Comparison of ENCODE assay signal across 12 cellular contexts in genomic region chr18:23650963-23651927, GRCh38. TPM values are rescaled to one million over a fixed set of nuclear protein-coding genes. Genes with fewer than 3 reads are reported as not detected.
DNase-seq lines count a peak whose midpoint lies in the region; ATAC-seq, FAIRE-seq and TF ChIP-seq lines count a peak whose summit lies in the region.
"Had no signal": no experiment of that assay in that cellular context is flagged by ENCODE, and none has a peak within 500 bp of the region (broad histone marks: within the 10 kb centered on the region; RNA-seq: fewer than 3 reads in every experiment).

No MANE protein-coding gene starts in this region.

- CTCF ChIA-PET in A549 (lab: Yijun Ruan, JAX) = interaction anchor here (0.9 to 5.3 kb wide), 5 partner anchors 10 to 63 kb away, joined by 3 to 28 read pairs (median 3); partner anchors contain the start of gene LAMA3

- H3K79me2 ChIP-seq in astrocyte (ENCODE audit: insufficient read depth, low read length) (no peaks in the 10 kb centered on the region), keratinocyte (ENCODE audit: control insufficient read depth, insufficient read depth, low read length) (no peaks in the 10 kb centered on the region)

- dilution Hi-C loops in keratinocyte (cut with MboI; ENCODE audit: extremely low pct_ligation_motif_present, low sequenced_read_pairs) = no loop called here

- no peaks in the 10 kb centered on the region for H3K36me3 Mint-ChIP-seq in astrocyte (ENCODE audit: low read depth, unreplicated experiment)
- H3K36me3 Mint-ChIP-seq in activated T-cell treated with anti-CD3 and anti-CD28 coated beads, Interleukin-2, amount 50 U/mL, for 4 hours (ENCODE audit: insufficient read depth) = no peaks in the 10 kb centered on the region

- H2AFZ ChIP-seq in astrocyte (ENCODE audit: low read depth, low read length) = no peak overlapping the region
- H2AFZ ChIP-seq in keratinocyte (ENCODE audit: control insufficient read depth, low read length) = no peak overlapping the region

- peak; percentile 18 to 43; a peak in 2 of 5 replicates for TF ChIP-seq EP300 in A549 (IDR thresholded peaks at IDR 0.05)

- no peak; a peak in 1 of 5 replicates for TF ChIP-seq RAD21 in A549 (conservative IDR thresholded peaks at IDR 0.05 in 1 of 2, IDR thresholded peaks at IDR 0.05 in 1 of 2)

- WGBS in A549 (ENCODE audit: missing lambda C conversion rate) = 48% methylated on average over 6 of the region's 6 CpGs

- ATAC-seq in A549 = peak; percentile 88 to 96
- ATAC-seq in activated T-cell treated with anti-CD3 and anti-CD28 coated beads, Interleukin-2, amount 50 U/mL, for 4 hours = no peak
- ATAC-seq in HG02938 (IDR thresholded peaks at IDR 0.05; ENCODE audit: unreplicated experiment) = no peak
- no peak for ATAC-seq in HG03025 (IDR thresholded peaks at IDR 0.05; ENCODE audit: low FRiP score, unreplicated experiment)

- no peak overlapping the region for H3K4me3 ChIP-seq in A549
- H3K4me3 ChIP-seq in astrocyte (ENCODE audit: insufficient read depth, low read depth, low read length) = no peak overlapping the region
- H3K4me3 ChIP-seq in keratinocyte (ENCODE audit: control insufficient read depth in 2 of 3, extremely low read depth in 1 of 3, insufficient read depth in 2 of 3, low read depth in 1 of 3, low read length in 3 of 3) = no peak overlapping the region
- H3K4me3 ChIP-seq: uterus had no signal

- H3K27me3 ChIP-seq in astrocyte (ENCODE audit: insufficient read depth, low read length) (peaks cover 6% of the 10 kb centered on the region), keratinocyte (ENCODE audit: control insufficient read depth, extremely low read depth, insufficient read depth, low read length) (no peaks in the 10 kb centered on the region)
- H3K27me3 ChIP-seq: uterus had no signal

- no peak for TF ChIP-seq CTCF in A549 (IDR thresholded peaks at IDR 0.05)
- no peak for TF ChIP-seq CTCF in astrocyte (IDR thresholded peaks at IDR 0.05; ENCODE audit: insufficient read depth, low read depth, low read length)
- no peak for TF ChIP-seq CTCF in keratinocyte (optimal IDR thresholded peaks at IDR 0.05 in 1 of 3, IDR thresholded peaks at IDR 0.05 in 1 of 3, conservative IDR thresholded peaks at IDR 0.05 in 1 of 3; ENCODE audit: extremely low read depth in 1 of 3, insufficient read depth in 2 of 3, low read length in 3 of 3)

- H3K4me1 Mint-ChIP-seq in astrocyte (ENCODE audit: low read depth, unreplicated experiment) = peaks cover 9% of the 10 kb centered on the region
- H3K4me1 Mint-ChIP-seq in activated T-cell treated with anti-CD3 and anti-CD28 coated beads, Interleukin-2, amount 50 U/mL, for 4 hours (ENCODE audit: low read depth) = no peaks in the 10 kb centered on the region

- H3K9ac ChIP-seq in astrocyte (ENCODE audit: low read length) (no peak overlapping the region), keratinocyte (ENCODE audit: control insufficient read depth, extremely low read depth, insufficient read depth, low read length) (no peak overlapping the region)

- H3K36me3 ChIP-seq in astrocyte (ENCODE audit: insufficient read depth, low read length) = no peaks in the 10 kb centered on the region
- H3K36me3 ChIP-seq in keratinocyte (ENCODE audit: control insufficient read depth in 2 of 2, extremely low read depth in 1 of 2, insufficient read depth in 2 of 2, low read length in 2 of 2) = no peaks in the 10 kb centered on the region
- H3K36me3 ChIP-seq: uterus had no signal

- FAIRE-seq in A549 (lab: Jason Lieb, UNC) = no peak
- peak; percentile 17 for FAIRE-seq in astrocyte (lab: Jason Lieb, UNC)
- peak; percentile 64 for FAIRE-seq in keratinocyte (lab: Jason Lieb, UNC)
- FAIRE-seq: endometrium had no signal

- H3K4me2 ChIP-seq in A549 (peak overlapping the region; percentile 63), astrocyte (ENCODE audit: low read length) (peak overlapping the region; percentile 34), keratinocyte (ENCODE audit: control insufficient read depth, extremely low read depth, insufficient read depth, low read depth, low read length) (no peak overlapping the region)

- H3K4me3 Mint-ChIP-seq in astrocyte (ENCODE audit: unreplicated experiment) = no peak overlapping the region
- H3K4me3 Mint-ChIP-seq in activated T-cell treated with anti-CD3 and anti-CD28 coated beads, Interleukin-2, amount 50 U/mL, for 4 hours = no peak overlapping the region

- H3K9me3 Mint-ChIP-seq in astrocyte (ENCODE audit: unreplicated experiment) = peaks cover 2% of the 10 kb centered on the region
- H3K9me3 Mint-ChIP-seq in activated T-cell treated with anti-CD3 and anti-CD28 coated beads, Interleukin-2, amount 50 U/mL, for 4 hours = no peaks in the 10 kb centered on the region

- H3K27ac ChIP-seq in A549 = peak overlapping the region; percentile 57 to 83
- H3K27ac ChIP-seq in astrocyte (ENCODE audit: low read depth, low read length) = no peak overlapping the region
- H3K27ac ChIP-seq in keratinocyte (ENCODE audit: control insufficient read depth, insufficient read depth, low read length) = no peak overlapping the region
- H3K27ac ChIP-seq: C4-2B had no signal

- POLR2A ChIA-PET in A549 (lab: Yijun Ruan, JAX) = interaction anchor here (0.7 to 1.2 kb wide), 2 partner anchors 12 to 22 kb away, joined by 3 read pairs; no protein-coding TSS in a partner anchor

- peaks cover 34% of the 10 kb centered on the region for H3K27me3 Mint-ChIP-seq in astrocyte (ENCODE audit: low read depth, unreplicated experiment)
- H3K27me3 Mint-ChIP-seq in activated T-cell treated with anti-CD3 and anti-CD28 coated beads, Interleukin-2, amount 50 U/mL, for 4 hours (ENCODE audit: low read depth) = peaks cover 5% of the 10 kb centered on the region

- DNase-seq in A549 (ENCODE audit: low read depth in 1 of 2, low spot score in 1 of 2) (peak; percentile 51 to 56), HPDE6-E6E7 (ENCODE audit: extremely low spot score) (peak; percentile 90), astrocyte (ENCODE audit: low read depth) (peak; percentile 86), keratinocyte (ENCODE audit: low read depth, low spot score) (no peak), germinal center (ENCODE audit: low spot score) (no peak)
- no peak for DNase-seq in activated T-cell treated with anti-CD3 and anti-CD28 coated beads, Interleukin-2, amount 50 U/mL, for 4 hours
- DNase-seq: NCI-H524 treated with DMSO at 0.1 percent for 48 hours had no signal

- TF ChIP-seq POLR2A in A549 (IDR thresholded peaks at IDR 0.05; ENCODE audit: low read length) = no peak

- H3K4me1 ChIP-seq in A549 = peaks cover 43% of the 10 kb centered on the region
- peaks cover 4% of the 10 kb centered on the region for H3K4me1 ChIP-seq in astrocyte (ENCODE audit: insufficient read depth, low read length)
- H3K4me1 ChIP-seq in keratinocyte (ENCODE audit: control insufficient read depth, extremely low read depth, insufficient read depth, low read length) = peaks cover 4% of the 10 kb centered on the region
- H3K4me1 ChIP-seq: uterus had no signal

- H4K20me1 ChIP-seq in astrocyte (ENCODE audit: insufficient read depth, low read length) = no peaks in the 10 kb centered on the region
- no peaks in the 10 kb centered on the region for H4K20me1 ChIP-seq in keratinocyte (ENCODE audit: control insufficient read depth, extremely low read depth, insufficient read depth, low read length)

- H3K9me1 ChIP-seq in keratinocyte (ENCODE audit: control insufficient read depth, extremely low read depth, insufficient read depth, low read length) = no peaks in the 10 kb centered on the region

- H3K9me3 ChIP-seq in A549 = no peaks in the 10 kb centered on the region
- H3K9me3 ChIP-seq in astrocyte (ENCODE audit: insufficient read depth, low read depth, low read length) = no peaks in the 10 kb centered on the region
- no peaks in the 10 kb centered on the region for H3K9me3 ChIP-seq in keratinocyte (ENCODE audit: control insufficient read depth, low read depth, low read length)
- H3K9me3 ChIP-seq: uterus had no signal

- no peak overlapping the region for H3K27ac Mint-ChIP-seq in astrocyte (ENCODE audit: unreplicated experiment)

TF ChIP-seq in A549, 52 proteins besides CTCF, POLR2A, EP300 and RAD21 (continues in another document):
- TF ChIP-seq GATA3 (IDR thresholded peaks at IDR 0.05; ENCODE audit: borderline replicate concordance) (peak; percentile 66; the same call in 1 of the 2 replicates), KDM1A (IDR thresholded peaks at IDR 0.05; ENCODE audit: low read depth) (no peak)

RNA-seq across cellular contexts. Expression of gene ANKRD29, which starts 11.5 kb away (rescaled TPM):
- polyA plus RNA-seq in A549 (2011; rRNA removed) (25.2 and 25.4 TPM in 2 replicates), A549 (2017; fragmentation: RNase III; extraction: RNeasy Plus Mini Kit Qiagen cat#74134 plus additional on column Dnase treatment) (12.4 to 17.4 TPM (median 17.2 TPM) in 3 replicates), keratinocyte (2.4 to 8.5 TPM (median 3.7 TPM) in 3 replicates)
- polyA plus RNA-seq in A549 (2012; cell fraction: cytosol; rRNA removed) = 10.5 and 12.3 TPM in 2 replicates
- polyA plus RNA-seq in A549 (2012; cell fraction: nucleus; rRNA removed) = 13.5 and 15.5 TPM in 2 replicates
- polyA minus RNA-seq in A549 (2011; rRNA and poly(A)+ RNA removed) = 13.2 and 17.2 TPM in 2 replicates
- total RNA-seq in astrocyte = 0.70 and 0.75 TPM in 2 replicates
- polyA plus RNA-seq in keratinocyte (2011; ENCODE audit: low read depth) = 3.0 TPM
- 6.0 and 7.8 TPM in 2 replicates for polyA plus RNA-seq in keratinocyte (2011; cell fraction: cytosol; rRNA removed)
- polyA plus RNA-seq in keratinocyte (2011; cell fraction: nucleus; rRNA removed) = 18.1 and 18.7 TPM in 2 replicates
- polyA plus RNA-seq in keratinocyte (2012; ENCODE audit: low replicate concordance) = 1.9 and 2.9 TPM in 2 replicates
- 2.3 to 5.6 TPM (median 3.3 TPM) in 3 replicates for polyA minus RNA-seq in keratinocyte
- polyA minus RNA-seq in keratinocyte (2011; cell fraction: cytosol; rRNA and poly(A)+ RNA removed) = 5.0 TPM
- polyA minus RNA-seq in keratinocyte (2011; cell fraction: nucleus; rRNA and poly(A)+ RNA removed) = 4.9 and 6.1 TPM in 2 replicates
- total RNA-seq in activated T-cell treated with anti-CD3 and anti-CD28 coated beads, Interleukin-2, amount 50 U/mL, for 4 hours = not detected

RNA-seq across cellular contexts. Expression of gene LAMA3, which starts 38.0 kb away (rescaled TPM):
- polyA plus RNA-seq in A549 (2011; rRNA removed) (31.0 and 40.1 TPM in 2 replicates), A549 (2017; fragmentation: RNase III; extraction: RNeasy Plus Mini Kit Qiagen cat#74134 plus additional on column Dnase treatment) (18.2 to 24.1 TPM (median 19.4 TPM) in 3 replicates), keratinocyte (1,944 to 2,775 TPM (median 2,231 TPM) in 3 replicates)
- 9.6 and 11.6 TPM in 2 replicates for polyA plus RNA-seq in A549 (2012; cell fraction: cytosol; rRNA removed)
- 26.8 and 38.7 TPM in 2 replicates for polyA plus RNA-seq in A549 (2012; cell fraction: nucleus; rRNA removed)
- polyA minus RNA-seq in A549 (2011; rRNA and poly(A)+ RNA removed) = 41.6 and 42.2 TPM in 2 replicates
- total RNA-seq in astrocyte = 0.50 and 0.86 TPM in 2 replicates
- 294 TPM for polyA plus RNA-seq in keratinocyte (2011; ENCODE audit: low read depth)
- 671 and 924 TPM in 2 replicates for polyA plus RNA-seq in keratinocyte (2011; cell fraction: cytosol; rRNA removed)
- 3,655 and 3,922 TPM in 2 replicates for polyA plus RNA-seq in keratinocyte (2011; cell fraction: nucleus; rRNA removed)
- 345 and 1,929 TPM in 2 replicates for polyA plus RNA-seq in keratinocyte (2012; ENCODE audit: low replicate concordance)
- 1,838 to 2,830 TPM (median 2,688 TPM) in 3 replicates for polyA minus RNA-seq in keratinocyte
- polyA minus RNA-seq in keratinocyte (2011; cell fraction: cytosol; rRNA and poly(A)+ RNA removed) = 1,658 TPM
- polyA minus RNA-seq in keratinocyte (2011; cell fraction: nucleus; rRNA and poly(A)+ RNA removed) = 4,085 and 6,592 TPM in 2 replicates
- total RNA-seq in activated T-cell treated with anti-CD3 and anti-CD28 coated beads, Interleukin-2, amount 50 U/mL, for 4 hours = under 1 TPM; 0.08 to 0.20 (median 0.11) TPM

Comparison
In these comparisons a context has a peak if more than half of its experiments do, and no peak if none do; other contexts are left out.
1. ATAC-seq: peak in A549 (2 of 2); none in activated T-cell treated with anti-CD3 and anti-CD28 coated beads, Interleukin-2, amount 50 U/mL, for 4 hours (0 of 2), HG02938 (single experiment) and HG03025 (single experiment).
2. DNase-seq: peak in A549 (2 of 2), HPDE6-E6E7 (single experiment) and astrocyte (single experiment); none in keratinocyte (single experiment), activated T-cell treated with anti-CD3 and anti-CD28 coated beads, Interleukin-2, amount 50 U/mL, for 4 hours (single experiment) and germinal center (single experiment).
3. H3K27ac ChIP-seq: peak in A549 (2 of 2); none in astrocyte (single experiment) and keratinocyte (single experiment).